Comparison of ENCODE assay signal across 8 cellular contexts in the genomic region with DNA sequence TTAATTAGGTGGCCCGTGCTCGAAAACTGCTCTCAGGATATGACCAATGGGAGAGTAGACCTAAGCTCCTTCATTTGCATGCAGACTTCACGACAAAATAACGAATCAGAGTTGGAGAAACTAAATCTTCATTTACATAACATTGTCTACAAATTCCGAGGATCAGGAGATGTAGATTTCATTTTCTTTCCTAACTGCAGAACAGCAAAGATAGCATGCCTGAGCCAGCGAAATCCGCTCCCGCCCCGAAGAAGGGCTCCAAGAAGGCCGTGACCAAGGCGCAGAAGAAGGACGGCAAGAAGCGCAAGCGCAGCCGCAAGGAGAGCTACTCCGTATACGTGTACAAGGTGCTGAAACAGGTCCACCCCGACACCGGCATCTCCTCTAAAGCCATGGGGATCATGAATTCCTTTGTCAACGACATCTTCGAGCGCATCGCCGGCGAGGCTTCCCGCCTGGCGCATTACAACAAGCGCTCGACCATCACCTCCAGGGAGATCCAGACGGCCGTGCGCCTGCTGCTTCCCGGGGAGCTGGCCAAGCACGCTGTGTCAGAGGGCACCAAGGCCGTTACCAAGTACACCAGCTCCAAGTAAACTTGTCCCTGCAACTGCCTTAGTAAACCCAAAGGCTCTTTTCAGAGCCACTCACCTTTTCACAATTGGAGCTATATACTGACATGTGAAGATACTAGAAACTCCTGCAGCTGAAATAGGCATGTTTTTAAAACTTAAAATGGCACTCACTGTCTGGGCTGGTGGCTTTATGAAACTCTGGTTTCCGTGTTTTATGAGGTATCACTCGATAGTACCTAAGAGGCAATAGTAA.
DNase-seq lines count a peak whose midpoint lies in the region; ATAC-seq and TF ChIP-seq lines count a peak whose summit lies in the region.

No MANE protein-coding gene starts in this region.

- H3K27me3 ChIP-seq in GM06990 (replicated peaks; ENCODE audit: control insufficient read depth, insufficient read depth, low read length) (no peaks in the 10 kb centered on the region), layer of hippocampus (ENCODE audit: control insufficient read depth, insufficient read depth, low read length) (no peaks in the 10 kb centered on the region)

- DNase-seq in GM06990 (ENCODE audit: extremely low read depth, insufficient read length), result peak; percentile 78
- DNase-seq in activated CD4-positive, alpha-beta T cell treated with anti-CD3 and anti-CD28 coated beads for 1 hour, result peak; percentile 38
- DNase-seq in dermis microvascular lymphatic vessel endothelial cell (ENCODE audit: low read depth in 2 of 2), result peak; percentile 84 to 86
- DNase-seq in stimulated activated CD4-positive, alpha-beta T cell treated with anti-CD3 and anti-CD28 coated beads, Interleukin-4, amount 100 ng/mL, for 1 hour, result peak; percentile 41
- DNase-seq in NAMALWA (ENCODE audit: low spot score), result no peak
- DNase-seq in GM19238 (ENCODE audit: insufficient read length, low spot score), result no peak

- peak; percentile 36 for ATAC-seq in HG03439 (IDR thresholded peaks at IDR 0.05; ENCODE audit: unreplicated experiment)

- H3K27ac ChIP-seq in layer of hippocampus (ENCODE audit: low read depth, low read length), result peak overlapping the region; percentile 65

- H3K4me3 ChIP-seq in GM06990 (replicated peaks; ENCODE audit: low read depth, low read length), result peak overlapping the region; percentile 51

- TF ChIP-seq CTCF in GM06990 (IDR thresholded peaks at IDR 0.05; ENCODE audit: insufficient read depth, low read length, poor library complexity, severe bottlenecking), result no peak

- no peaks in the 10 kb centered on the region for H3K36me3 ChIP-seq in GM06990 (ENCODE audit: control insufficient read depth, insufficient read depth, low read length)

Comparison
In these comparisons a context has a peak if more than half of its experiments do, and no peak if none do; other contexts are left out.
1. DNase-seq: peak in GM06990 (single experiment), activated CD4-positive, alpha-beta T cell treated with anti-CD3 and anti-CD28 coated beads for 1 hour (single experiment), dermis microvascular lymphatic vessel endothelial cell (2 of 2) and stimulated activated CD4-positive, alpha-beta T cell treated with anti-CD3 and anti-CD28 coated beads, Interleukin-4, amount 100 ng/mL, for 1 hour (single experiment); none in NAMALWA (single experiment) and GM19238 (single experiment).